1 cellular context compared by ENCODE assay signal in genomic region chr14:69880051-69880487, GRCh38.
TF ChIP-seq lines count a peak whose summit lies in the region.

No MANE protein-coding gene starts in this region.

TF ChIP-seq in HEK293, 187 proteins besides CTCF, POLR2A, EP300 and RAD21 (continued from another document and continues in another):
- TF ChIP-seq, protein P1, sequence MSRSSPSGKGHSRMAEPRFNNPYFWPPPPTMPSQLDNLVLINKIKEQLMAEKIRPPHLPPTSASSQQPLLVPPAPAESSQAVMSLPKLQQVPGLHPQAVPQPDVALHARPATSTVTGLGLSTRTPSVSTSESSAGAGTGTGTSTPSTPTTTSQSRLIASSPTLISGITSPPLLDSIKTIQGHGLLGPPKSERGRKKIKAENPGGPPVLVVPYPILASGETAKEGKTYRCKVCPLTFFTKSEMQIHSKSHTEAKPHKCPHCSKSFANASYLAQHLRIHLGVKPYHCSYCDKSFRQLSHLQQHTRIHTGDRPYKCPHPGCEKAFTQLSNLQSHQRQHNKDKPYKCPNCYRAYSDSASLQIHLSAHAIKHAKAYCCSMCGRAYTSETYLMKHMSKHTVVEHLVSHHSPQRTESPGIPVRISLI (tag by site-specific recombination; IDR thresholded peaks at IDR 0.05) = no peak
- TF ChIP-seq ZNF558 (tag by site-specific recombination; IDR thresholded peaks at IDR 0.05) = no peak
- TF ChIP-seq, protein P2, sequence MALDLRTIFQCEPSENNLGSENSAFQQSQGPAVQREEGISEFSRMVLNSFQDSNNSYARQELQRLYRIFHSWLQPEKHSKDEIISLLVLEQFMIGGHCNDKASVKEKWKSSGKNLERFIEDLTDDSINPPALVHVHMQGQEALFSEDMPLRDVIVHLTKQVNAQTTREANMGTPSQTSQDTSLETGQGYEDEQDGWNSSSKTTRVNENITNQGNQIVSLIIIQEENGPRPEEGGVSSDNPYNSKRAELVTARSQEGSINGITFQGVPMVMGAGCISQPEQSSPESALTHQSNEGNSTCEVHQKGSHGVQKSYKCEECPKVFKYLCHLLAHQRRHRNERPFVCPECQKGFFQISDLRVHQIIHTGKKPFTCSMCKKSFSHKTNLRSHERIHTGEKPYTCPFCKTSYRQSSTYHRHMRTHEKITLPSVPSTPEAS (tag by site-specific recombination; IDR thresholded peaks at IDR 0.05) = no peak
- no peak for TF ChIP-seq ZNF791 (tag by site-specific recombination; IDR thresholded peaks at IDR 0.05)
- TF ChIP-seq ZNF214 (tag by site-specific recombination; IDR thresholded peaks at IDR 0.05; ENCODE audit: borderline replicate concordance) = no peak
- no peak for TF ChIP-seq ZNF571 (tag by site-specific recombination; IDR thresholded peaks at IDR 0.05)
- no peak for TF ChIP-seq ZNF48 (tag by site-specific recombination; IDR thresholded peaks at IDR 0.05)
- no peak for TF ChIP-seq ZNF132 (tag by site-specific recombination; IDR thresholded peaks at IDR 0.05; ENCODE audit: borderline replicate concordance)
- no peak for TF ChIP-seq MEIS1 (CRISPR knock-in tag; IDR thresholded peaks at IDR 0.05; ENCODE audit: borderline replicate concordance)
- peak; percentile 70 for TF ChIP-seq INSM2 (tag by site-specific recombination; IDR thresholded peaks at IDR 0.05)
- no peak for TF ChIP-seq ZNF624 (tag by site-specific recombination; IDR thresholded peaks at IDR 0.05)
- peak; percentile 93 for TF ChIP-seq OSR2 (tag by site-specific recombination; IDR thresholded peaks at IDR 0.05)
- peak; percentile 87 for TF ChIP-seq ZFHX2 (tag by site-specific recombination; conservative IDR thresholded peaks at IDR 0.05)
- TF ChIP-seq, protein P3, sequence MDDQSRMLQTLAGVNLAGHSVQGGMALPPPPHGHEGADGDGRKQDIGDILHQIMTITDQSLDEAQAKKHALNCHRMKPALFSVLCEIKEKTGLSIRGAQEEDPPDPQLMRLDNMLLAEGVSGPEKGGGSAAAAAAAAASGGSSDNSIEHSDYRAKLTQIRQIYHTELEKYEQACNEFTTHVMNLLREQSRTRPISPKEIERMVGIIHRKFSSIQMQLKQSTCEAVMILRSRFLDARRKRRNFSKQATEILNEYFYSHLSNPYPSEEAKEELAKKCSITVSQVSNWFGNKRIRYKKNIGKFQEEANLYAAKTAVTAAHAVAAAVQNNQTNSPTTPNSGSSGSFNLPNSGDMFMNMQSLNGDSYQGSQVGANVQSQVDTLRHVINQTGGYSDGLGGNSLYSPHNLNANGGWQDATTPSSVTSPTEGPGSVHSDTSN (CRISPR knock-in tag; IDR thresholded peaks at IDR 0.05) = no peak
- no peak for TF ChIP-seq ZNF302 (tag by site-specific recombination; IDR thresholded peaks at IDR 0.05; ENCODE audit: low read depth)
- no peak for TF ChIP-seq ZNF157 (tag by site-specific recombination; IDR thresholded peaks at IDR 0.05)
- TF ChIP-seq ZNF510 (tag by site-specific recombination; IDR thresholded peaks at IDR 0.05; ENCODE audit: insufficient replicate concordance) = no peak
- no peak for TF ChIP-seq BCL11B (tag by site-specific recombination; IDR thresholded peaks at IDR 0.05; ENCODE audit: low read depth)
- no peak for TF ChIP-seq ZNF529 (tag by site-specific recombination; IDR thresholded peaks at IDR 0.05; ENCODE audit: insufficient replicate concordance)
- peak; percentile 84; the same call in 1 of the 2 replicates for TF ChIP-seq GLI2 (tag by site-specific recombination; IDR thresholded peaks at IDR 0.05; ENCODE audit: borderline replicate concordance, low read depth)
- no peak for TF ChIP-seq ZNF202 (tag by site-specific recombination; IDR thresholded peaks at IDR 0.05; ENCODE audit: borderline replicate concordance)
- no peak for TF ChIP-seq SP3 (tag by site-specific recombination; IDR thresholded peaks at IDR 0.05)
- TF ChIP-seq ZNF350 (tag by site-specific recombination; IDR thresholded peaks at IDR 0.05) = no peak
- TF ChIP-seq KLF8 (tag by site-specific recombination; IDR thresholded peaks at IDR 0.05) = peak; percentile 69; the same call in 1 of the 2 replicates
- TF ChIP-seq, protein P4, sequence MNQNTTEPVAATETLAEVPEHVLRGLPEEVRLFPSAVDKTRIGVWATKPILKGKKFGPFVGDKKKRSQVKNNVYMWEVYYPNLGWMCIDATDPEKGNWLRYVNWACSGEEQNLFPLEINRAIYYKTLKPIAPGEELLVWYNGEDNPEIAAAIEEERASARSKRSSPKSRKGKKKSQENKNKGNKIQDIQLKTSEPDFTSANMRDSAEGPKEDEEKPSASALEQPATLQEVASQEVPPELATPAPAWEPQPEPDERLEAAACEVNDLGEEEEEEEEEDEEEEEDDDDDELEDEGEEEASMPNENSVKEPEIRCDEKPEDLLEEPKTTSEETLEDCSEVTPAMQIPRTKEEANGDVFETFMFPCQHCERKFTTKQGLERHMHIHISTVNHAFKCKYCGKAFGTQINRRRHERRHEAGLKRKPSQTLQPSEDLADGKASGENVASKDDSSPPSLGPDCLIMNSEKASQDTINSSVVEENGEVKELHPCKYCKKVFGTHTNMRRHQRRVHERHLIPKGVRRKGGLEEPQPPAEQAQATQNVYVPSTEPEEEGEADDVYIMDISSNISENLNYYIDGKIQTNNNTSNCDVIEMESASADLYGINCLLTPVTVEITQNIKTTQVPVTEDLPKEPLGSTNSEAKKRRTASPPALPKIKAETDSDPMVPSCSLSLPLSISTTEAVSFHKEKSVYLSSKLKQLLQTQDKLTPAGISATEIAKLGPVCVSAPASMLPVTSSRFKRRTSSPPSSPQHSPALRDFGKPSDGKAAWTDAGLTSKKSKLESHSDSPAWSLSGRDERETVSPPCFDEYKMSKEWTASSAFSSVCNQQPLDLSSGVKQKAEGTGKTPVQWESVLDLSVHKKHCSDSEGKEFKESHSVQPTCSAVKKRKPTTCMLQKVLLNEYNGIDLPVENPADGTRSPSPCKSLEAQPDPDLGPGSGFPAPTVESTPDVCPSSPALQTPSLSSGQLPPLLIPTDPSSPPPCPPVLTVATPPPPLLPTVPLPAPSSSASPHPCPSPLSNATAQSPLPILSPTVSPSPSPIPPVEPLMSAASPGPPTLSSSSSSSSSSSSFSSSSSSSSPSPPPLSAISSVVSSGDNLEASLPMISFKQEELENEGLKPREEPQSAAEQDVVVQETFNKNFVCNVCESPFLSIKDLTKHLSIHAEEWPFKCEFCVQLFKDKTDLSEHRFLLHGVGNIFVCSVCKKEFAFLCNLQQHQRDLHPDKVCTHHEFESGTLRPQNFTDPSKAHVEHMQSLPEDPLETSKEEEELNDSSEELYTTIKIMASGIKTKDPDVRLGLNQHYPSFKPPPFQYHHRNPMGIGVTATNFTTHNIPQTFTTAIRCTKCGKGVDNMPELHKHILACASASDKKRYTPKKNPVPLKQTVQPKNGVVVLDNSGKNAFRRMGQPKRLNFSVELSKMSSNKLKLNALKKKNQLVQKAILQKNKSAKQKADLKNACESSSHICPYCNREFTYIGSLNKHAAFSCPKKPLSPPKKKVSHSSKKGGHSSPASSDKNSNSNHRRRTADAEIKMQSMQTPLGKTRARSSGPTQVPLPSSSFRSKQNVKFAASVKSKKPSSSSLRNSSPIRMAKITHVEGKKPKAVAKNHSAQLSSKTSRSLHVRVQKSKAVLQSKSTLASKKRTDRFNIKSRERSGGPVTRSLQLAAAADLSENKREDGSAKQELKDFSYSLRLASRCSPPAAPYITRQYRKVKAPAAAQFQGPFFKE (tag by site-specific recombination; IDR thresholded peaks at IDR 0.05; ENCODE audit: borderline replicate concordance) = no peak
- TF ChIP-seq BCL6B (tag by site-specific recombination; IDR thresholded peaks at IDR 0.05) = peak; percentile 58; the same call in 1 of the 2 replicates
- TF ChIP-seq SP7 (tag by site-specific recombination; IDR thresholded peaks at IDR 0.05) = peak; percentile 90
- TF ChIP-seq, protein P5, sequence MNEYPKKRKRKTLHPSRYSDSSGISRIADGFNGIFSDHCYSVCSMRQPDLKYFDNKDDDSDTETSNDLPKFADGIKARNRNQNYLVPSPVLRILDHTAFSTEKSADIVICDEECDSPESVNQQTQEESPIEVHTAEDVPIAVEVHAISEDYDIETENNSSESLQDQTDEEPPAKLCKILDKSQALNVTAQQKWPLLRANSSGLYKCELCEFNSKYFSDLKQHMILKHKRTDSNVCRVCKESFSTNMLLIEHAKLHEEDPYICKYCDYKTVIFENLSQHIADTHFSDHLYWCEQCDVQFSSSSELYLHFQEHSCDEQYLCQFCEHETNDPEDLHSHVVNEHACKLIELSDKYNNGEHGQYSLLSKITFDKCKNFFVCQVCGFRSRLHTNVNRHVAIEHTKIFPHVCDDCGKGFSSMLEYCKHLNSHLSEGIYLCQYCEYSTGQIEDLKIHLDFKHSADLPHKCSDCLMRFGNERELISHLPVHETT (tag by site-specific recombination; IDR thresholded peaks at IDR 0.05) = 0 out of 2 replicates have a peak, but pooled peaks have one; percentile 26
- TF ChIP-seq ZBTB7A (tag by site-specific recombination; IDR thresholded peaks at IDR 0.05; ENCODE audit: low read depth) = no peak
- no peak for TF ChIP-seq ZNF140 (tag by site-specific recombination; IDR thresholded peaks at IDR 0.05)
- no peak for TF ChIP-seq MZF1 (tag by site-specific recombination; IDR thresholded peaks at IDR 0.05; ENCODE audit: borderline replicate concordance)
- TF ChIP-seq GLIS1 (tag by site-specific recombination; IDR thresholded peaks at IDR 0.05) = peak; percentile 97
- 0 out of 2 replicates have a peak, but pooled peaks have one; percentile 14 for TF ChIP-seq ZNF596 (tag by site-specific recombination; IDR thresholded peaks at IDR 0.05)
- no peak for TF ChIP-seq ZNF416 (tag by site-specific recombination; IDR thresholded peaks at IDR 0.05)
- TF ChIP-seq ZNF148 (tag by site-specific recombination; IDR thresholded peaks at IDR 0.05; ENCODE audit: borderline replicate concordance) = no peak
- TF ChIP-seq ZNF768 (tag by site-specific recombination; IDR thresholded peaks at IDR 0.05) = no peak
- TF ChIP-seq ZNF626 (tag by site-specific recombination; IDR thresholded peaks at IDR 0.05) = no peak
- peak; percentile 93 for TF ChIP-seq PRDM6 (tag by site-specific recombination; IDR thresholded peaks at IDR 0.05)
- no peak for TF ChIP-seq ZSCAN5A (tag by site-specific recombination; IDR thresholded peaks at IDR 0.05)
- no peak for TF ChIP-seq ZNF707 (tag by site-specific recombination; IDR thresholded peaks at IDR 0.05)
- 0 out of 2 replicates have a peak, but pooled peaks have one; percentile 6 for TF ChIP-seq SCRT2 (tag by site-specific recombination; IDR thresholded peaks at IDR 0.05)
- TF ChIP-seq ZBTB1 (tag by site-specific recombination; IDR thresholded peaks at IDR 0.05) = no peak; the same call in 1 of the 2 replicates
- no peak for TF ChIP-seq ZNF248 (tag by site-specific recombination; IDR thresholded peaks at IDR 0.05)
- 0 out of 2 replicates have a peak, but pooled peaks have one; percentile 11 for TF ChIP-seq ZNF146 (tag by site-specific recombination; IDR thresholded peaks at IDR 0.05)
